Comparison of ENCODE assay signal across 8 cellular contexts in the genomic region with DNA sequence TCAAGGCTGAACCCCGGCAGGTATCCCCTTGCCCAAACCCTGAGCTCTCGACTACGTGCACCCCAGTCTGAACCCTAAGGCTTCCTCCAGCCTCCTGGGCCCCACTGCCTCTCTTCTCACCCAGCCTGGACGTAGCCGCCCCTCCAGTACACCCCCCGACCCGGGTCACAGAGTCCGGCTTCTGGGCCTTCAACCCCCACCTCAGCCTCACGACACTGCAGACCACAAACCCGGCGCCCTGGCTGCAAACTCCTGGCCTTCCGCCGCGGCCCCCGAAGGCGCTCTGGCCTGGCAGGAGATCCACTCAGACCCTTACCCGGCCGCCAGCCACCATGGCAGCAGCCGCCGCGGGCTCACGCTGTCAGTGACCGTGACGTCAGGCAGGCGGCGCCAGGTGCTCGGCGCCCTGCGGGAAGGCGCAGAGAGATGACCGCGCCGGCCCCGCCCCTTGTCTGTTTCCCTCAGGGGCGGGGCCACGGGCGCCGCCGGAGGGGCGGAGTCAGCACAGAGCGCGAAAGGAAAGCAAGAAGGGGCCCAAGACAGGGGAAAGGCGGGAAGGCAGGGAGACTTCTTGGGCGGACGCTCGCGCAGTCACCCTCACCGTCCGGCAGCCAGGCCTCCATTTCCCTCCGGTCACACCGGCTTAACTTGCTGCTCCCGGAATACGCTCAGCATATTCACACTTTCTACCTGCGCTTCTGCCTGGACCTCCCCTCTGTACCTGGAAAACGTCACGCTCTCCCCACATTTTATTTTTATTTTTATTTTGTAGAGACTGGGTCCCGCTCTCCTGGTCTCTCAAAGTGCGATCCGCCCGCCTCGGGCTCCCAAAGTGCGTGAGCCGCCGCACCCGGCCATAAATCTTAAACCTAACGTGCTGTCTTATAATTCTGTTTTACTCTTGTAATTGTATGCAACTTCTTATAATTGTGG. TPM values are rescaled to one million over a fixed set of nuclear protein-coding genes. Genes with fewer than 3 reads are reported as not detected.
A peak's percentile ranks its signal among the peaks of the same experiment; 100 is the strongest.
DNase-seq lines count a peak whose midpoint lies in the region; ATAC-seq, FAIRE-seq and TF ChIP-seq lines count a peak whose summit lies in the region.

A gene with protein sequence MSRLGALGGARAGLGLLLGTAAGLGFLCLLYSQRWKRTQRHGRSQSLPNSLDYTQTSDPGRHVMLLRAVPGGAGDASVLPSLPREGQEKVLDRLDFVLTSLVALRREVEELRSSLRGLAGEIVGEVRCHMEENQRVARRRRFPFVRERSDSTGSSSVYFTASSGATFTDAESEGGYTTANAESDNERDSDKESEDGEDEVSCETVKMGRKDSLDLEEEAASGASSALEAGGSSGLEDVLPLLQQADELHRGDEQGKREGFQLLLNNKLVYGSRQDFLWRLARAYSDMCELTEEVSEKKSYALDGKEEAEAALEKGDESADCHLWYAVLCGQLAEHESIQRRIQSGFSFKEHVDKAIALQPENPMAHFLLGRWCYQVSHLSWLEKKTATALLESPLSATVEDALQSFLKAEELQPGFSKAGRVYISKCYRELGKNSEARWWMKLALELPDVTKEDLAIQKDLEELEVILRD (minus strand): TSS at position 372 of the 933 bp plus-strand sequence. CDS start 471 bp downstream, outside the sequence.

- peaks cover 8% of the 10 kb centered on the region for H3K4me1 ChIP-seq in endothelial cell of umbilical vein (ENCODE audit: control insufficient read depth, extremely low read depth, insufficient read depth, low read length)
- peaks cover 33% of the 10 kb centered on the region for H3K4me1 ChIP-seq in mononuclear cell (ENCODE audit: insufficient read depth, low read length)

- H3K9me3 ChIP-seq in endothelial cell of umbilical vein (replicated peaks; ENCODE audit: control insufficient read depth, insufficient read depth, low read length) (no peaks in the 10 kb centered on the region), mononuclear cell (ENCODE audit: low read depth, low read length) (no peaks in the 10 kb centered on the region)

- peak within 1 kb of the TSS; percentile 71 for H3K4me2 ChIP-seq in endothelial cell of umbilical vein (ENCODE audit: insufficient read depth, low read length)

- intact Hi-C loops in endothelial cell of umbilical vein (cut with micrococcal nuclease): loop anchor here (1.0 to 2.0 kb wide), 7 partner anchors 8 to 140 kb away; a partner anchor contains a TSS

- peaks cover 19% of the 10 kb centered on the region for H3K79me2 ChIP-seq in endothelial cell of umbilical vein (ENCODE audit: control insufficient read depth, insufficient read depth, low read length)

- peak within 1 kb of the TSS; percentile 91 for H2AFZ ChIP-seq in endothelial cell of umbilical vein (ENCODE audit: low read depth, low read length)

- H3K4me3 ChIP-seq in endothelial cell of umbilical vein (replicated peaks in 1 of 3; ENCODE audit: insufficient read depth in 1 of 3, low read depth in 1 of 3, low read length in 3 of 3) (peak within 1 kb of the TSS; percentile 70 to 82 (median 71)), mononuclear cell (ENCODE audit: low read length) (peak within 1 kb of the TSS; percentile 87)

- no peaks in the 10 kb centered on the region for H3K27me3 ChIP-seq in endothelial cell of umbilical vein (ENCODE audit: control insufficient read depth in 2 of 2, insufficient read depth in 2 of 2, low read length in 2 of 2)
- no peaks in the 10 kb centered on the region for H3K27me3 ChIP-seq in mononuclear cell (ENCODE audit: insufficient read depth, low read length)

- H3K36me3 ChIP-seq in endothelial cell of umbilical vein (ENCODE audit: control insufficient read depth in 2 of 2, extremely low read depth in 1 of 2, insufficient read depth in 2 of 2, low read length in 2 of 2): peaks cover 0 to 6% of the 10 kb centered on the region in 2 experiments

- no peak for TF ChIP-seq CTCF in endothelial cell of umbilical vein (IDR thresholded peaks at IDR 0.05; ENCODE audit: extremely low read depth in 1 of 2, insufficient read depth in 1 of 2, low read depth in 1 of 2, low read length in 2 of 2)

- peak within 1 kb of the TSS; percentile 71 for H3K27ac ChIP-seq in endothelial cell of umbilical vein (ENCODE audit: insufficient read depth, low read depth, low read length)

- CTCF ChIA-PET in endothelial cell of umbilical vein (lab: Charles Lee): interaction anchor here (0.6 to 1.0 kb wide), 2 partner anchors 8 to 75 kb away, joined by 3 to 4 read pairs; no protein-coding TSS in a partner anchor

- POLR2A ChIA-PET in endothelial cell of umbilical vein (lab: Charles Lee): no interaction called here

- DNase-seq in D341Med (ENCODE audit: low spot score): peak; percentile 99
- peak; percentile 46 for DNase-seq in HuH-7.5 (ENCODE audit: low spot score)
- DNase-seq in OCI-M1 (lab: John Stamatoyannopoulos, UW): peak; percentile 97
- DNase-seq in activated T-cell treated with anti-CD3 and anti-CD28 coated beads for 1 hour (ENCODE audit: low read depth): peak; percentile 94
- DNase-seq in endothelial cell of umbilical vein (ENCODE audit: low read depth, low spot score): peak; percentile 94
- peak; percentile 80 to 83 for DNase-seq in stimulated activated CD8-positive, alpha-beta memory T cell treated with anti-CD3 and anti-CD28 coated beads, Interleukin-4, amount 100 ng/mL, for 1 hour (ENCODE audit: low read depth in 2 of 2, low spot score in 1 of 2)

- H4K20me1 ChIP-seq in endothelial cell of umbilical vein (replicated peaks; ENCODE audit: control insufficient read depth, extremely low read depth, insufficient read depth, low read length): no peaks in the 10 kb centered on the region

- H3K9me1 ChIP-seq in endothelial cell of umbilical vein (replicated peaks; ENCODE audit: control insufficient read depth, extremely low read depth, insufficient read depth, low read length): no peaks in the 10 kb centered on the region

- ATAC-seq in GM21515 (IDR thresholded peaks at IDR 0.05; ENCODE audit: unreplicated experiment): peak; percentile 80

- TF ChIP-seq POLR2A in endothelial cell of umbilical vein (IDR thresholded peaks at IDR 0.05; ENCODE audit: low read depth, low read length): peak; percentile 81

- peak within 1 kb of the TSS; percentile 85 for H3K9ac ChIP-seq in endothelial cell of umbilical vein (replicated peaks; ENCODE audit: extremely low read depth, insufficient read depth, low read length)

- TSS peak; percentile 99 for BruUV-seq in endothelial cell of umbilical vein (replicated peaks; lab: Mats Ljungman, UMichigan)

- FAIRE-seq in endothelial cell of umbilical vein (lab: Jason Lieb, UNC): peak; percentile 95

- dilution Hi-C loops in endothelial cell of umbilical vein (cut with MboI; ENCODE audit: extremely low pct_ligation_motif_present, low sequenced_read_pairs): no loop called here

TF ChIP-seq in endothelial cell of umbilical vein, 7 proteins besides CTCF, POLR2A, EP300 and RAD21:
- TF ChIP-seq JUN (IDR thresholded peaks at IDR 0.05; ENCODE audit: borderline replicate concordance, insufficient read depth, insufficient read length, low read depth): no peak
- TF ChIP-seq, protein P1, sequence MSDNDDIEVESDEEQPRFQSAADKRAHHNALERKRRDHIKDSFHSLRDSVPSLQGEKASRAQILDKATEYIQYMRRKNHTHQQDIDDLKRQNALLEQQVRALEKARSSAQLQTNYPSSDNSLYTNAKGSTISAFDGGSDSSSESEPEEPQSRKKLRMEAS (IDR thresholded peaks at IDR 0.05; ENCODE audit: insufficient read depth, insufficient read length): peak; percentile 47
- peak; percentile 82 for TF ChIP-seq POLR2AphosphoS5 (IDR thresholded peaks at IDR 0.05; ENCODE audit: insufficient read depth, low read depth, low read length)
TF ChIP-seq in endothelial cell of umbilical vein: peak in this region for 2.

RNA-seq across cellular contexts. Expression of the gene that starts here (rescaled TPM):
- total RNA-seq in endothelial cell of umbilical vein: 35.9 and 37.2 TPM in 2 replicates
- 17.6 and 20.1 TPM in 2 replicates for polyA plus RNA-seq in endothelial cell of umbilical vein
- 26.5 and 28.2 TPM in 2 replicates for polyA plus RNA-seq in endothelial cell of umbilical vein (2011; cell fraction: cytosol; rRNA removed)
- 37.1 and 37.7 TPM in 2 replicates for polyA plus RNA-seq in endothelial cell of umbilical vein (2011; cell fraction: nucleus; rRNA removed)
- 28.0 and 31.1 TPM in 2 replicates for polyA plus RNA-seq in endothelial cell of umbilical vein (2012)
- 20.7 and 20.9 TPM in 2 replicates for polyA minus RNA-seq in endothelial cell of umbilical vein
- 34.8 TPM for polyA minus RNA-seq in endothelial cell of umbilical vein (2011; cell fraction: cytosol; rRNA and poly(A)+ RNA removed)
- polyA minus RNA-seq in endothelial cell of umbilical vein (2011; cell fraction: nucleus; rRNA and poly(A)+ RNA removed): 6.7 and 7.8 TPM in 2 replicates
- 13.9 TPM for total RNA-seq in mononuclear cell

Comparison
In these comparisons a context has a peak if more than half of its experiments do, and no peak if none do; other contexts are left out.
1. Peak in every context shown above with its lines: DNase-seq, ATAC-seq, H3K4me3 ChIP-seq and H3K27ac ChIP-seq.
2. DNase-seq: peak in every context shown above with its lines; median percentile 99 in D341Med; 97 in OCI-M1; 94 in activated T-cell treated with anti-CD3 and anti-CD28 coated beads for 1 hour; 94 in endothelial cell of umbilical vein; 82 in stimulated activated CD8-positive, alpha-beta memory T cell treated with anti-CD3 and anti-CD28 coated beads, Interleukin-4, amount 100 ng/mL, for 1 hour; 46 in HuH-7.5.